16 cellular contexts compared by ENCODE assay signal in genomic region chr15:101110681-101111569, GRCh38.
"Had no signal": no experiment of that assay in that cellular context is flagged by ENCODE, and none has a peak within 500 bp of the region (broad histone marks: within the 10 kb centered on the region; RNA-seq: fewer than 3 reads in every experiment).

No MANE protein-coding gene starts in this region.

- ATAC-seq: activated T-helper 17 cell treated with anti-CD3 and anti-CD28 coated beads, Interleukin-2, amount 50 U/mL, for 72 hours; lower lobe of right lung; SK-N-SH treated with all-trans-retinoic acid at 6 μM for 48 hours; WTC11 had no signal

- H3K36me3 Mint-ChIP-seq: WTC11 had no signal

- H3K4me3 ChIP-seq: colonic mucosa, lower lobe of right lung, suprapubic skin, upper lobe of left lung had no signal

- H3K4me3 Mint-ChIP-seq: activated naive CD4-positive, alpha-beta T cell treated with anti-CD3 and anti-CD28 coated beads for 36 hours; activated T-helper 17 cell treated with anti-CD3 and anti-CD28 coated beads, Interleukin-2, amount 50 U/mL, for 72 hours; T-helper 1 cell treated with Interleukin-12 subunit alpha and Interleukin-12 subunit beta and Interleukin-4 antibody, amounts not matched to agents 30 μg/mL and 1 μg/mL, for 36 hours; WTC11 had no signal

- H3K27ac ChIP-seq: colonic mucosa, lower lobe of right lung, suprapubic skin, upper lobe of left lung had no signal

- H3K27me3 ChIP-seq: colonic mucosa, suprapubic skin, upper lobe of left lung had no signal

- H3K4me1 Mint-ChIP-seq: activated T-helper 17 cell treated with anti-CD3 and anti-CD28 coated beads, Interleukin-2, amount 50 U/mL, for 72 hours had no signal

- H3K9me3 Mint-ChIP-seq: activated naive CD4-positive, alpha-beta T cell treated with anti-CD3 and anti-CD28 coated beads for 36 hours; activated T-helper 17 cell treated with anti-CD3 and anti-CD28 coated beads, Interleukin-2, amount 50 U/mL, for 72 hours; T-helper 1 cell treated with Interleukin-12 subunit alpha and Interleukin-12 subunit beta and Interleukin-4 antibody, amounts not matched to agents 30 μg/mL and 1 μg/mL, for 36 hours had no signal

- H3K9me3 ChIP-seq: colonic mucosa, lower lobe of right lung, suprapubic skin, upper lobe of left lung had no signal

- H3K36me3 ChIP-seq: colonic mucosa, lower lobe of right lung, suprapubic skin, upper lobe of left lung had no signal

- DNase-seq: activated CD4-positive, alpha-beta T cell treated with anti-CD3 and anti-CD28 coated beads for 48 hours; activated CD8-positive, alpha-beta memory T cell treated with anti-CD3 and anti-CD28 coated beads for 24 hours; activated naive CD4-positive, alpha-beta T cell treated with anti-CD3 and anti-CD28 coated beads for 36 hours; caudate nucleus; colonic mucosa; effector CD8-positive, alpha-beta T cell; kidney; lower lobe of right lung; stimulated activated CD4-positive, alpha-beta T cell treated with anti-CD3 and anti-CD28 coated beads, Interleukin-2, amount 100 ng/mL, for 24 hours; stimulated activated naive CD4-positive, alpha-beta T cell; upper lobe of left lung had no signal

- H3K4me1 ChIP-seq: colonic mucosa had no signal

- H3K27ac Mint-ChIP-seq: activated naive CD4-positive, alpha-beta T cell treated with anti-CD3 and anti-CD28 coated beads for 36 hours; activated T-helper 17 cell treated with anti-CD3 and anti-CD28 coated beads, Interleukin-2, amount 50 U/mL, for 72 hours; T-helper 1 cell treated with Interleukin-12 subunit alpha and Interleukin-12 subunit beta and Interleukin-4 antibody, amounts not matched to agents 30 μg/mL and 1 μg/mL, for 36 hours had no signal
